ENCODE assay signal across 36 cellular contexts in genomic region chr15:23402140-23402539, GRCh38. TPM values are rescaled to one million over a fixed set of nuclear protein-coding genes. Genes with fewer than 3 reads are reported as not detected.
"Had no signal": no experiment of that assay in that cellular context is flagged by ENCODE, and none has a peak within 500 bp of the region (broad histone marks: within the 10 kb centered on the region; RNA-seq: fewer than 3 reads in every experiment).

No MANE protein-coding gene starts in this region.

- H3K27ac ChIP-seq: adrenal gland, cardiac muscle cell, Peyer's patch, VCaP had no signal

- H3K9me3 ChIP-seq: adrenal gland, MG63, Peyer's patch had no signal

- ATAC-seq: activated naive CD4-positive, alpha-beta T cell treated with anti-CD3 and anti-CD28 coated beads, Interleukin-2, amount 50 U/mL, for 72 hours; activated T-cell treated with anti-CD3 and anti-CD28 coated beads, Interleukin-2, amount 50 U/mL, for 4 hours; PC-3 had no signal

- H3K36me3 ChIP-seq: adrenal gland, cardiac muscle cell, MG63, Peyer's patch had no signal

- DNase-seq: activated B cell treated with CpG ODN at 0.5 μM for 24 hours; activated CD4-positive, alpha-beta memory T cell treated with anti-CD3 and anti-CD28 coated beads for 36 hours; activated CD4-positive, alpha-beta T cell treated with anti-CD3 and anti-CD28 coated beads for 4 hours; activated CD4-positive, alpha-beta T cell treated with anti-CD3 and anti-CD28 coated beads, Interleukin-2, amount 50 U/mL, for 1 hour; activated CD4-positive, CD25-positive, alpha-beta regulatory T cell treated with anti-CD3 and anti-CD28 coated beads, Interleukin-2, amount 50 U/mL, for 72 hours; activated CD8-positive, alpha-beta memory T cell treated with anti-CD3 and anti-CD28 coated beads, Interleukin-2, amount 50 U/mL, for 4 hours; activated gamma-delta T cell treated with Interleukin-2 at 50 U/mL for 16 hours; activated naive CD4-positive, alpha-beta T cell treated with anti-CD3 and anti-CD28 coated beads for 36 hours; activated T-cell treated with anti-CD3 and anti-CD28 coated beads for 4 hours; activated T-cell treated with anti-CD3 and anti-CD28 coated beads, Interleukin-2, amount 50 U/mL, for 4 hours; adrenal gland; Kasumi-1; KG1; MG63; NCI-H1048; NCI-H1105 treated with DMSO at 0.1 percent for 48 hours; NCI-H1436; NCI-H1694; NCI-H1930; NCI-H2081 treated with DMSO at 0.1 percent for 48 hours; NCI-H345; NCI-H524 treated with DMSO at 0.1 percent for 48 hours; NK-92 treated with Interleukin-12 subunit alpha and Interleukin-12 subunit beta, amount 100 ng/mL, for 24 hours; PC-3; Peyer's patch; RPMI8226; SW 1271; T-helper 1 cell; T-helper 2 cell; T-helper 9 cell had no signal

- H3K4me1 ChIP-seq: adrenal gland, Peyer's patch had no signal

- H3K27me3 ChIP-seq: adrenal gland, cardiac muscle cell, MG63, Peyer's patch had no signal

- H3K4me3 ChIP-seq: adrenal gland, cardiac muscle cell, MG63, Peyer's patch had no signal

RNA-seq across cellular contexts. Expression of gene GOLGA6L2, which starts 44.9 kb away (rescaled TPM):
- total RNA-seq: activated B cell treated with CpG ODN at 0.5 μM for 24 hours; activated CD4-positive, alpha-beta memory T cell treated with anti-CD3 and anti-CD28 coated beads for 36 hours; activated naive CD4-positive, alpha-beta T cell treated with anti-CD3 and anti-CD28 coated beads for 36 hours; activated naive CD4-positive, alpha-beta T cell treated with anti-CD3 and anti-CD28 coated beads, Interleukin-2, amount 50 U/mL, for 72 hours; activated T-cell treated with anti-CD3 and anti-CD28 coated beads, Interleukin-2, amount 50 U/mL, for 4 hours; activated T-helper 1 cell treated with anti-CD3 and anti-CD28 coated beads, Interleukin-12 subunit alpha, Interleukin-12 subunit beta, Interleukin-2, Interleukin-4 antibody, amounts not matched to agents 30 ng/mL and 10 ng/mL and 1 ng/mL, durations not matched to agents 14 hours and 24 hours and 36 hours; adrenal gland; cardiac muscle cell; NCI-H460; PC-3; Peyer's patch had no signal
- polyA plus RNA-seq: cardiac muscle cell, IgD-negative memory B cell had no signal

RNA-seq across cellular contexts. Expression of gene GOLGA8S, which starts 47.6 kb away (rescaled TPM):
- total RNA-seq: activated T-cell treated with anti-CD3 and anti-CD28 coated beads, Interleukin-2, amount 50 U/mL, for 4 hours; cardiac muscle cell; NCI-H460; PC-3 had no signal
- polyA plus RNA-seq: cardiac muscle cell, IgD-negative memory B cell had no signal
